Comparison of ENCODE assay signal across 9 cellular contexts in the genomic region with DNA sequence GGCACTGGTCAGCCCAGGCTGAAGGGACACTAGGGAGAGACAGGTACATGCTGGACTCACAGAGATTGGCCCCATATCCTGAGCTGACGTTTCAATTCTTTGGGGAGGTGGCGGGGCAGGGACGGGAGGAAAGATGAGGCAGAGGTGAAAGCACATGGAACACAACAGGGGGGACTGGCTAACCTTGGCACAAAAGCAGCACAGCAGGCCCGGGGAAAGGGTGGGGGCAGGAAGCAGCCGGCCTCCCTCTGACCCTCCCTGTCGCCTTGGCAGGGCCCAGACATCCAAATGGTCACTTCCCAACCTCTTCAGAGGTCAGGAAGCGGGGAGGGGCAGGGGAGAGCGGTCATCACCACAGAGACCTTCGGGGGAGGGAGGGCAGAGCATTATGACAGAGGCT. TPM values are rescaled to one million over a fixed set of nuclear protein-coding genes. Genes with fewer than 3 reads are reported as not detected.
DNase-seq lines count a peak whose midpoint lies in the region; ATAC-seq and TF ChIP-seq lines count a peak whose summit lies in the region.
"Had no signal": no experiment of that assay in that cellular context is flagged by ENCODE, and none has a peak within 500 bp of the region (broad histone marks: within the 10 kb centered on the region; RNA-seq: fewer than 3 reads in every experiment).

No MANE protein-coding gene starts in this region.

- peaks cover 11 to 47% (median 45%) of the 10 kb centered on the region in 3 experiments; a peak in 6 of 7 replicates for H3K36me3 Mint-ChIP-seq in H9 (ENCODE audit: insufficient read depth in 1 of 3, low read depth in 3 of 3)

- no peaks in the 10 kb centered on the region for H3K9me3 Mint-ChIP-seq in H9

- no peak overlapping the region for H3K23ac ChIP-seq in H9 (ENCODE audit: insufficient read length, low read depth, low read length)

- H3K4ac ChIP-seq in H9 (ENCODE audit: low read depth, low read length), result no peak overlapping the region

- TF ChIP-seq CTCF in H9 (conservative IDR thresholded peaks at IDR 0.05) (no peak), liver (IDR thresholded peaks at IDR 0.05; ENCODE audit: low read depth, low read length, missing input control) (no peak), WERI-Rb-1 (IDR thresholded peaks at IDR 0.05; ENCODE audit: low read depth, low read length) (no peak)

- no peak for TF ChIP-seq RAD21 in liver (IDR thresholded peaks at IDR 0.05)

- no peaks in the 10 kb centered on the region for H3K27me3 Mint-ChIP-seq in H9 (ENCODE audit: low read depth)

- H3K79me2 ChIP-seq in H9 (ENCODE audit: insufficient read depth, low read length), result no peaks in the 10 kb centered on the region

- no peak overlapping the region for H3K4me2 ChIP-seq in H9 (ENCODE audit: insufficient read depth, insufficient read length, low read length)

- H3K14ac ChIP-seq in H9 (ENCODE audit: insufficient read depth, low read length), result no peak overlapping the region

- H3K4me3 ChIP-seq in liver (ENCODE audit: low read depth in 1 of 3, low read length in 3 of 3) (no peak overlapping the region), skin epidermis (no peak overlapping the region), WERI-Rb-1 (ENCODE audit: low read depth, low read length) (no peak overlapping the region)

- H3K4me1 ChIP-seq in H9 (ENCODE audit: insufficient read depth, low read length) (peaks cover 3% of the 10 kb centered on the region), liver (ENCODE audit: control insufficient read depth in 4 of 4, insufficient read depth in 4 of 4, low read length in 3 of 4) (peaks cover 0 to 19% (median 11%) of the 10 kb centered on the region in 4 donors)

- peak overlapping the region in 1 of 2 experiments; percentile 7; a peak in 2 of 5 replicates for H3K4me3 Mint-ChIP-seq in H9

- no peak overlapping the region for H3T11ph ChIP-seq in H9 (ENCODE audit: low read length)

- no peak overlapping the region for H2BK120ac ChIP-seq in H9 (ENCODE audit: low read depth, low read length, poor library complexity, severe bottlenecking)

- ATAC-seq in GM18907 (IDR thresholded peaks at IDR 0.05; ENCODE audit: unreplicated experiment) (no peak), GM21381 (IDR thresholded peaks at IDR 0.05; ENCODE audit: unreplicated experiment) (no peak), HG02642 (IDR thresholded peaks at IDR 0.05; ENCODE audit: poor library complexity, unreplicated experiment) (no peak)

- H3K9ac ChIP-seq in H9 (ENCODE audit: extremely low read depth, insufficient read length, low read length) (no peak overlapping the region), liver (ENCODE audit: low read depth in 1 of 2, low read length in 2 of 2) (no peak overlapping the region)

- no peak overlapping the region for H2BK5ac ChIP-seq in H9 (ENCODE audit: insufficient read length, low read length)

- H4K91ac ChIP-seq in H9 (ENCODE audit: insufficient read length, low read depth, low read length), result no peak overlapping the region

- no peak overlapping the region for H3K27ac ChIP-seq in H9 (ENCODE audit: insufficient read length, low read depth, low read length)
- peak overlapping the region; percentile 65 for H3K27ac ChIP-seq in cingulate gyrus (ENCODE audit: low read depth, low read length)
- peak overlapping the region; percentile 18 to 55 for H3K27ac ChIP-seq in liver (ENCODE audit: low read depth in 1 of 2, low read length in 2 of 2)
- peak overlapping the region in 11 of 21 experiments; percentile 13 to 70 (median 35) for H3K27ac ChIP-seq in skin epidermis
- no peak overlapping the region; the same call in 1 of the 2 replicates for H3K27ac ChIP-seq in WERI-Rb-1

- no peaks in the 10 kb centered on the region for H3K23me2 ChIP-seq in H9 (ENCODE audit: insufficient read length, low read depth, low read length, poor library complexity, severe bottlenecking)

- peak overlapping the region; percentile 56 to 85 (median 85); a peak in 6 of 7 replicates for H3K27ac Mint-ChIP-seq in H9

- no peak for DNase-seq in H9
- no peak for DNase-seq in WERI-Rb-1
- DNase-seq: activated CD4-positive, alpha-beta T cell treated with anti-CD3 and anti-CD28 coated beads, Interleukin-2, amount 50 U/mL, for 1 hour had no signal

- no peak overlapping the region for H3K18ac ChIP-seq in H9 (ENCODE audit: insufficient read length, low read depth, low read length)

- H2BK12ac ChIP-seq in H9 (ENCODE audit: insufficient read length, low read depth, low read length), result no peak overlapping the region

- H4K8ac ChIP-seq in H9 (replicated peaks; ENCODE audit: insufficient read length, low read depth, low read length), result no peak overlapping the region

- peaks cover 32 to 61% of the 10 kb centered on the region in 2 experiments for H3K4me1 Mint-ChIP-seq in H9

- WGBS in H9 (ENCODE audit: extremely low coverage, insufficient read length, low lambda C conversion rate), result no CpG with 5 or more reads among the region's 9 CpGs
- WGBS in liver, result 75% methylated on average over 9 of the region's 9 CpGs

- no peak overlapping the region for H3K56ac ChIP-seq in H9 (ENCODE audit: insufficient read length, low read depth, low read length)

- no peak overlapping the region for H2AK5ac ChIP-seq in H9 (ENCODE audit: insufficient read length, low read length)

- H2BK20ac ChIP-seq in H9 (ENCODE audit: low read depth, low read length, poor library complexity, severe bottlenecking), result no peak overlapping the region

- H3K27me3 ChIP-seq in H9 (ENCODE audit: insufficient read depth, low read length), result no peaks in the 10 kb centered on the region
- H3K27me3 ChIP-seq in liver (ENCODE audit: control insufficient read depth in 4 of 4, insufficient read depth in 4 of 4, low read length in 3 of 4), result no peaks in the 10 kb centered on the region
- H3K27me3 ChIP-seq in WERI-Rb-1 (ENCODE audit: insufficient read depth, low read depth, severe bottlenecking), result no peaks in the 10 kb centered on the region

- H4K20me1 ChIP-seq in H9 (ENCODE audit: control insufficient read depth, insufficient read depth, insufficient read length), result no peaks in the 10 kb centered on the region

- no peaks in the 10 kb centered on the region for H3K79me1 ChIP-seq in H9 (ENCODE audit: insufficient read depth, low read depth, low read length, poor library complexity, severe bottlenecking)

- H3K36me3 ChIP-seq in liver (ENCODE audit: control insufficient read depth in 4 of 4, insufficient read depth in 3 of 4, low read depth in 1 of 4, low read length in 3 of 4) (peaks cover 0 to 28% (median 10%) of the 10 kb centered on the region in 4 donors), WERI-Rb-1 (peaks cover 41% of the 10 kb centered on the region)

- no peak overlapping the region for H2BK15ac ChIP-seq in H9 (ENCODE audit: low read depth, low read length)

- H2AFZ ChIP-seq in H9 (ENCODE audit: low read length), result no peak overlapping the region

- no peaks in the 10 kb centered on the region for H3K9me3 ChIP-seq in H9 (ENCODE audit: control insufficient read depth, low read depth, low read length)
- no peaks in the 10 kb centered on the region for H3K9me3 ChIP-seq in liver (ENCODE audit: control insufficient read depth in 4 of 4, low read length in 3 of 4)
- H3K9me3 ChIP-seq in WERI-Rb-1 (ENCODE audit: severe bottlenecking), result no peaks in the 10 kb centered on the region

- no peak overlapping the region for H4K5ac ChIP-seq in H9 (ENCODE audit: insufficient read length, low read depth, low read length)

TF ChIP-seq in liver, 16 proteins besides CTCF, POLR2A, EP300 and RAD21 (continues in another document):
- peak; percentile 59 to 61 for TF ChIP-seq RXRA (IDR thresholded peaks at IDR 0.05)
- no peak for TF ChIP-seq ZBTB33 (IDR thresholded peaks at IDR 0.05)
- TF ChIP-seq NR2F2 (IDR thresholded peaks at IDR 0.05), result peak; percentile 97
- no peak for TF ChIP-seq GABPA (IDR thresholded peaks at IDR 0.05 in 1 of 2, conservative IDR thresholded peaks at IDR 0.05 in 1 of 2)
- TF ChIP-seq, protein P1, sequence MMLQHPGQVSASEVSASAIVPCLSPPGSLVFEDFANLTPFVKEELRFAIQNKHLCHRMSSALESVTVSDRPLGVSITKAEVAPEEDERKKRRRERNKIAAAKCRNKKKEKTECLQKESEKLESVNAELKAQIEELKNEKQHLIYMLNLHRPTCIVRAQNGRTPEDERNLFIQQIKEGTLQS (IDR thresholded peaks at IDR 0.05), result no peak
- TF ChIP-seq EGR1 (IDR thresholded peaks at IDR 0.05; ENCODE audit: low read depth in 2 of 2), result no peak

RNA-seq across cellular contexts. Expression of gene VAT1, which starts 6.6 kb away (rescaled TPM):
- total RNA-seq in H9 (2021) (262 and 274 TPM in 2 replicates), liver (10 to 100 TPM; 16.3 to 18.7 TPM)
- 10 to 100 TPM; 32.1 to 38.8 TPM for polyA plus RNA-seq in liver

RNA-seq across cellular contexts. Expression of gene IFI35, which starts 9.0 kb away (rescaled TPM):
- 3.1 and 4.2 TPM in 2 replicates for total RNA-seq in H9 (2021)
- 10 to 100 TPM; 11.9 to 20.7 TPM for total RNA-seq in liver
- polyA plus RNA-seq in liver, result 10 to 100 TPM; 23.4 to 34.6 TPM

RNA-seq across cellular contexts. Expression of gene RND2, which starts 9.5 kb away (rescaled TPM):
- total RNA-seq in H9 (2021), result 47.8 and 50.7 TPM in 2 replicates
- 1 to 10 TPM; 1.9 to 2.8 TPM for total RNA-seq in liver
- 1 to 10 TPM; 2.1 to 2.4 TPM for polyA plus RNA-seq in liver

RNA-seq across cellular contexts. Expression of gene RPL27, which starts 17.4 kb away (rescaled TPM):
- total RNA-seq in H9 (2021) (1,514 and 1,552 TPM in 2 replicates), liver (100 to 1,000 TPM; 188 to 422 TPM)
- 100 to 1,000 TPM; 463 to 928 TPM for polyA plus RNA-seq in liver

RNA-seq across cellular contexts. Expression of gene RUNDC1, which starts 35.2 kb away (rescaled TPM):
- 18.3 and 18.8 TPM in 2 replicates for total RNA-seq in H9 (2021)
- 1 to 10 TPM; 5.6 to 8.1 TPM for total RNA-seq in liver
- polyA plus RNA-seq in liver, result 1 to 10 TPM; 2.9 to 3.2 TPM

Comparison
In these comparisons a context has a peak if more than half of its experiments do, and no peak if none do; other contexts are left out.
1. H3K27ac ChIP-seq: peak in cingulate gyrus (single experiment), liver (2 of 2) and skin epidermis (11 of 21); none in H9 (single experiment) and WERI-Rb-1 (single experiment).
2. RNA of gene VAT1, which starts 6.6 kb away (total RNA-seq): 262 to 274 TPM in H9; 16.3 to 18.7 TPM in liver; every median in the first group is over 10 times any median in the second.
3. RNA of gene RND2, which starts 9.5 kb away (total RNA-seq): 47.8 to 50.7 TPM in H9; 1.9 to 2.8 TPM in liver; every median in the first group is over 10 times any median in the second.